In genomic region chr19:1037553-1038115, GRCh38 we compare ENCODE assay signal across 10 cellular contexts. TPM values are rescaled to one million over a fixed set of nuclear protein-coding genes. Genes with fewer than 3 reads are reported as not detected.
DNase-seq lines count a peak whose midpoint lies in the region; TF ChIP-seq lines count a peak whose summit lies in the region.
"Had no signal": no experiment of that assay in that cellular context is flagged by ENCODE, and none has a peak within 500 bp of the region (broad histone marks: within the 10 kb centered on the region; RNA-seq: fewer than 3 reads in every experiment).

No MANE protein-coding gene starts in this region.

- peaks cover 44% of the 10 kb centered on the region for H3K36me3 Mint-ChIP-seq in activated T-cell treated with anti-CD3 and anti-CD28 coated beads, Interleukin-2, amount 50 U/mL, for 24 hours (ENCODE audit: low read depth)

- H3K4me3 Mint-ChIP-seq in activated T-cell treated with anti-CD3 and anti-CD28 coated beads, Interleukin-2, amount 50 U/mL, for 24 hours = peak overlapping the region; percentile 51

- 93% methylated on average over 22 of the region's 23 CpGs for WGBS in hepatocyte (ENCODE audit: low lambda C conversion rate, missing lambda C conversion rate)

- no peak overlapping the region for H2AFZ ChIP-seq in hepatocyte

- no peaks in the 10 kb centered on the region for H3K9me3 ChIP-seq in hepatocyte (ENCODE audit: low read depth)

- in situ Hi-C loops in G401 (cut with HindIII; ENCODE audit: low sequenced_read_pairs) = no loop called here

- H3K27me3 ChIP-seq in hepatocyte = no peaks in the 10 kb centered on the region

- H3K4me1 Mint-ChIP-seq in activated T-cell treated with anti-CD3 and anti-CD28 coated beads, Interleukin-2, amount 50 U/mL, for 24 hours (ENCODE audit: low read depth) = peaks cover 53% of the 10 kb centered on the region

- H4K20me1 ChIP-seq in hepatocyte (ENCODE audit: insufficient read depth, poor library complexity, severe bottlenecking) = peaks cover 9% of the 10 kb centered on the region

- CTCF ChIA-PET in RWPE1 (lab: Yijun Ruan, JAX) = interaction anchor here (1.2 kb wide), 1 partner anchor 9 kb away, joined by 5 read pairs; no protein-coding TSS in a partner anchor

- no peak overlapping the region for H3K4me2 ChIP-seq in hepatocyte

- H3K27me3 Mint-ChIP-seq in activated T-cell treated with anti-CD3 and anti-CD28 coated beads, Interleukin-2, amount 50 U/mL, for 24 hours = no peaks in the 10 kb centered on the region

- H3K9me2 ChIP-seq in hepatocyte (replicated peaks; ENCODE audit: insufficient read depth) = no peaks in the 10 kb centered on the region

- H3K27ac ChIP-seq in RWPE1 = peak overlapping the region; percentile 81
- H3K27ac ChIP-seq in hepatocyte = peak overlapping the region; percentile 51
- peak overlapping the region; percentile 5 for H3K27ac ChIP-seq in temporal lobe (ENCODE audit: low read depth, low read length)

- POLR2A ChIA-PET in RWPE1 (lab: Yijun Ruan, JAX; ENCODE audit: low non-redundant PET) = no interaction called here

- no peak for DNase-seq in activated T-cell treated with anti-CD3 and anti-CD28 coated beads, Interleukin-2, amount 50 U/mL, for 24 hours
- DNase-seq in activated T-cell treated with anti-CD3 and anti-CD28 coated beads, Interleukin-2, amount 50 U/mL, for 48 hours = no peak
- DNase-seq in RWPE1 (ENCODE audit: low spot score) = no peak
- DNase-seq in hepatocyte (ENCODE audit: low spot score) = no peak
- no peak for DNase-seq in cortex of kidney (lab: John Stamatoyannopoulos, UW)
- no peak for DNase-seq in DMS153 (lab: John Stamatoyannopoulos, UW)
- no peak for DNase-seq in G401 (ENCODE audit: low spot score)
- DNase-seq: activated CD4-positive, alpha-beta T cell treated with anti-CD3 and anti-CD28 coated beads for 4 hours had no signal

- peaks cover 8% of the 10 kb centered on the region for H3K4me1 ChIP-seq in hepatocyte (ENCODE audit: insufficient read depth)

- H3K79me2 ChIP-seq in hepatocyte = peaks cover 4% of the 10 kb centered on the region

- TF ChIP-seq CTCF in RWPE1 (conservative IDR thresholded peaks at IDR 0.05; ENCODE audit: low read depth) (no peak), hepatocyte (IDR thresholded peaks at IDR 0.05; ENCODE audit: poor library complexity) (no peak)

- H3K9me3 Mint-ChIP-seq in activated T-cell treated with anti-CD3 and anti-CD28 coated beads, Interleukin-2, amount 50 U/mL, for 24 hours = no peaks in the 10 kb centered on the region

- no peak overlapping the region for H3K4me3 ChIP-seq in hepatocyte

- H3K27ac Mint-ChIP-seq in activated T-cell treated with anti-CD3 and anti-CD28 coated beads, Interleukin-2, amount 50 U/mL, for 24 hours = peak overlapping the region; percentile 88

- H3K36me3 ChIP-seq in hepatocyte (replicated peaks; ENCODE audit: insufficient read depth, low read depth) = no peaks in the 10 kb centered on the region

RNA-seq across cellular contexts. Expression of gene ABCA7, which starts 2.3 kb away (rescaled TPM):
- total RNA-seq in hepatocyte (8.2 and 17.8 TPM in 2 replicates), temporal lobe (0.74 TPM)
- 26.8 and 38.1 TPM in 2 replicates for polyA plus RNA-seq in hepatocyte
- total RNA-seq in G401 (2014; rRNA removed; shearing (Covaris generic)) = 6.2 and 13.9 TPM in 2 replicates

RNA-seq across cellular contexts. Expression of gene CNN2, which starts 11.2 kb away (rescaled TPM):
- 88.5 and 115 TPM in 2 replicates for total RNA-seq in hepatocyte
- polyA plus RNA-seq in hepatocyte = 229 and 247 TPM in 2 replicates
- 4.4 TPM for total RNA-seq in temporal lobe
- total RNA-seq in G401 (2014; rRNA removed; shearing (Covaris generic)) = 245 and 296 TPM in 2 replicates

RNA-seq across cellular contexts. Expression of gene RNU6-2, which starts 16.3 kb away (rescaled TPM):
- total RNA-seq in hepatocyte = not detected in 2 replicates
- polyA plus RNA-seq in hepatocyte = not detected in 2 replicates
- not detected for total RNA-seq in temporal lobe
- total RNA-seq in G401 (2014; rRNA removed; shearing (Covaris generic)) = not detected in 2 replicates
- total RNA-seq: right cardiac atrium had no signal
- polyA plus RNA-seq: right cardiac atrium had no signal

RNA-seq across cellular contexts. Expression of gene TMEM259, which starts 16.7 kb away (rescaled TPM):
- 108 and 169 TPM in 2 replicates for total RNA-seq in hepatocyte
- 311 and 383 TPM in 2 replicates for polyA plus RNA-seq in hepatocyte
- 30.2 TPM for total RNA-seq in temporal lobe
- 131 and 142 TPM in 2 replicates for total RNA-seq in G401 (2014; rRNA removed; shearing (Covaris generic))

RNA-seq across cellular contexts. Expression of gene ARHGAP45, which starts 29.3 kb away (rescaled TPM):
- 11.0 and 12.9 TPM in 2 replicates for total RNA-seq in hepatocyte
- polyA plus RNA-seq in hepatocyte = 16.0 and 18.3 TPM in 2 replicates
- total RNA-seq in temporal lobe = 3.7 TPM
- 126 and 134 TPM in 2 replicates for total RNA-seq in G401 (2014; rRNA removed; shearing (Covaris generic))

Comparison
In these comparisons a context has a peak if more than half of its experiments do, and no peak if none do; other contexts are left out.
1. H3K27ac ChIP-seq: peak in every context shown above with its lines; median percentile 81 in RWPE1; 51 in hepatocyte; 5 in temporal lobe.
2. RNA of gene CNN2, which starts 11.2 kb away (total RNA-seq): 245 to 296 TPM in G401 and 88.5 to 115 TPM in hepatocyte; 4.4 TPM in temporal lobe (single experiment); every median in the first group is over 10 times any median in the second.